ENCODE assay signal across 28 cellular contexts in the genomic region with DNA sequence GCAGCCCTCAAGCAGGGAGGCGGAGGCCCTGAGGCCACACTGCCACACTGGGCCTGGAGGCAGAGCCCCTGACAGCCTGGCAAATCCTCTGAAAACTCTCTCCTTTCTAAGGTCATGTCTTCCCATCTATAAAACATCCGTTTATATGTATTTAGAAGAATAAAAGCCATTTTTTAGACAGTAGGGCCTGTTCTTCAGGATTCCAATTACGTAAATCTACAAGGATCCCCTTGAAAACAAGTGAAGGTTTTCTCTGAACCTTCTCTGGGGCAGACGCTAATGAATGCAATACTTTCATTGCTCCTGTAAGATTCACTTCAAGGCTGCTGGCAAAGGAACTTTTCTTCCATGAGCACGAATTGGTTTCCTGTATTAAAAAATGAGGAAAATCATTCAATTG.
"Had no signal": no experiment of that assay in that cellular context is flagged by ENCODE, and none has a peak within 500 bp of the region (broad histone marks: within the 10 kb centered on the region; RNA-seq: fewer than 3 reads in every experiment).

No MANE protein-coding gene starts in this region.

- H3K27ac Mint-ChIP-seq: activated CD4-positive, alpha-beta memory T cell treated with anti-CD3 and anti-CD28 coated beads, Interleukin-2, amount 10 ng/mL, durations not matched to agents 7 days and 5 days; activated CD4-positive, alpha-beta T cell treated with anti-CD3 and anti-CD28 coated beads for 36 hours; activated CD4-positive, alpha-beta T cell treated with anti-CD3 and anti-CD28 coated beads, Interleukin-2, amount 10 ng/mL, durations not matched to agents 24 days and 14 days; activated naive CD4-positive, alpha-beta T cell treated with anti-CD3 and anti-CD28 coated beads, Interleukin-2, amount 10 ng/mL, durations not matched to agents 7 days and 5 days; activated naive CD4-positive, alpha-beta T cell treated with anti-CD3 and anti-CD28 coated beads, Interleukin-2, amount 50 U/mL, for 72 hours; activated naive CD8-positive, alpha-beta T cell treated with anti-CD3 and anti-CD28 coated beads, Interleukin-2, amount 10 ng/mL, durations not matched to agents 7 days and 5 days; activated T-cell treated with anti-CD3 and anti-CD28 coated beads, Interleukin-2, amount 50 U/mL, for 24 hours; dendritic cell treated with granulocyte-macrophage colony-stimulating factor and Interleukin-4, amounts not matched to agents 40 ng/mL and 50 ng/mL, for 4 days; endodermal cell had no signal

- H3K27me3 Mint-ChIP-seq: activated CD4-positive, alpha-beta memory T cell treated with anti-CD3 and anti-CD28 coated beads, Interleukin-2, amount 10 ng/mL, durations not matched to agents 7 days and 5 days; activated CD4-positive, alpha-beta T cell treated with anti-CD3 and anti-CD28 coated beads for 36 hours; activated CD4-positive, alpha-beta T cell treated with anti-CD3 and anti-CD28 coated beads, Interleukin-2, amount 10 ng/mL, durations not matched to agents 24 days and 14 days; activated naive CD4-positive, alpha-beta T cell treated with anti-CD3 and anti-CD28 coated beads, Interleukin-2, amount 10 ng/mL, durations not matched to agents 7 days and 5 days; activated naive CD8-positive, alpha-beta T cell treated with anti-CD3 and anti-CD28 coated beads, Interleukin-2, amount 10 ng/mL, durations not matched to agents 7 days and 5 days; activated T-cell treated with anti-CD3 and anti-CD28 coated beads, Interleukin-2, amount 50 U/mL, for 24 hours; central memory CD8-positive, alpha-beta T cell; dendritic cell treated with granulocyte-macrophage colony-stimulating factor and Interleukin-4, amounts not matched to agents 40 ng/mL and 50 ng/mL, for 4 days had no signal

- H3K9me3 Mint-ChIP-seq: activated CD4-positive, alpha-beta memory T cell treated with anti-CD3 and anti-CD28 coated beads, Interleukin-2, amount 10 ng/mL, durations not matched to agents 7 days and 5 days; activated CD4-positive, alpha-beta T cell treated with anti-CD3 and anti-CD28 coated beads, Interleukin-2, amount 10 ng/mL, durations not matched to agents 24 days and 14 days; activated naive CD4-positive, alpha-beta T cell treated with anti-CD3 and anti-CD28 coated beads, Interleukin-2, amount 10 ng/mL, durations not matched to agents 7 days and 5 days; activated naive CD4-positive, alpha-beta T cell treated with anti-CD3 and anti-CD28 coated beads, Interleukin-2, amount 50 U/mL, for 72 hours; activated naive CD8-positive, alpha-beta T cell treated with anti-CD3 and anti-CD28 coated beads, Interleukin-2, amount 10 ng/mL, durations not matched to agents 7 days and 5 days; activated T-cell treated with anti-CD3 and anti-CD28 coated beads, Interleukin-2, amount 50 U/mL, for 24 hours; activated T-cell treated with anti-CD3 and anti-CD28 coated beads, Interleukin-2, amount 50 U/mL, for 72 hours; central memory CD8-positive, alpha-beta T cell; dendritic cell treated with granulocyte-macrophage colony-stimulating factor and Interleukin-4, amounts not matched to agents 40 ng/mL and 50 ng/mL, for 4 days; endodermal cell had no signal

- H3K4me3 ChIP-seq: coronary artery, dorsolateral prefrontal cortex, esophagus muscularis mucosa, gastroesophageal sphincter had no signal

- DNase-seq: activated CD4-positive, alpha-beta memory T cell treated with anti-CD3 and anti-CD28 coated beads, Interleukin-2, amount 10 ng/mL, durations not matched to agents 7 days and 5 days; activated CD4-positive, alpha-beta T cell treated with anti-CD3 and anti-CD28 coated beads for 36 hours; activated CD4-positive, alpha-beta T cell treated with anti-CD3 and anti-CD28 coated beads, Interleukin-2, amount 10 ng/mL, durations not matched to agents 24 days and 14 days; activated CD4-positive, CD25-positive, alpha-beta regulatory T cell; activated CD4-positive, CD25-positive, alpha-beta regulatory T cell treated with anti-CD3 and anti-CD28 coated beads, Interleukin-2, amount 50 U/mL, for 72 hours; activated CD8-positive, alpha-beta memory T cell treated with anti-CD3 and anti-CD28 coated beads, Interleukin-2, amount 50 U/mL, for 48 hours; activated gamma-delta T cell; activated naive CD4-positive, alpha-beta T cell; activated naive CD4-positive, alpha-beta T cell treated with anti-CD3 and anti-CD28 coated beads, Interleukin-2, amount 10 ng/mL, durations not matched to agents 7 days and 5 days; activated naive CD8-positive, alpha-beta T cell treated with anti-CD3 and anti-CD28 coated beads, Interleukin-2, amount 10 ng/mL, durations not matched to agents 7 days and 5 days; activated T-cell treated with anti-CD3 and anti-CD28 coated beads for 4 hours; activated T-cell treated with anti-CD3 and anti-CD28 coated beads, Interleukin-2, amount 50 U/mL, for 24 hours; activated T-cell treated with anti-CD3 and anti-CD28 coated beads, Interleukin-2, amount 50 U/mL, for 72 hours; amniotic stem cell; anterior cingulate cortex; brain microvascular endothelial cell; dorsolateral prefrontal cortex; effector memory CD4-positive, alpha-beta T cell; endodermal cell; erythroblast; foreskin keratinocyte; T-helper 2 cell had no signal

- H3K27ac ChIP-seq: brain microvascular endothelial cell, coronary artery, foreskin keratinocyte had no signal

- H3K4me3 Mint-ChIP-seq: activated CD4-positive, alpha-beta memory T cell treated with anti-CD3 and anti-CD28 coated beads, Interleukin-2, amount 10 ng/mL, durations not matched to agents 7 days and 5 days; activated CD4-positive, alpha-beta T cell treated with anti-CD3 and anti-CD28 coated beads for 36 hours; activated CD4-positive, alpha-beta T cell treated with anti-CD3 and anti-CD28 coated beads, Interleukin-2, amount 10 ng/mL, durations not matched to agents 24 days and 14 days; activated naive CD4-positive, alpha-beta T cell treated with anti-CD3 and anti-CD28 coated beads, Interleukin-2, amount 10 ng/mL, durations not matched to agents 7 days and 5 days; activated naive CD8-positive, alpha-beta T cell treated with anti-CD3 and anti-CD28 coated beads, Interleukin-2, amount 10 ng/mL, durations not matched to agents 7 days and 5 days; activated T-cell treated with anti-CD3 and anti-CD28 coated beads, Interleukin-2, amount 50 U/mL, for 24 hours; activated T-cell treated with anti-CD3 and anti-CD28 coated beads, Interleukin-2, amount 50 U/mL, for 72 hours; central memory CD8-positive, alpha-beta T cell; dendritic cell treated with granulocyte-macrophage colony-stimulating factor and Interleukin-4, amounts not matched to agents 40 ng/mL and 50 ng/mL, for 4 days; endodermal cell had no signal

- H3K27me3 ChIP-seq: brain microvascular endothelial cell, dorsolateral prefrontal cortex, esophagus muscularis mucosa, foreskin keratinocyte, gastroesophageal sphincter had no signal

- H3K9me3 ChIP-seq: esophagus muscularis mucosa, gastroesophageal sphincter had no signal

- ATAC-seq: activated CD4-positive, alpha-beta T cell treated with anti-CD3 and anti-CD28 coated beads for 36 hours; activated naive CD4-positive, alpha-beta T cell treated with anti-CD3 and anti-CD28 coated beads, Interleukin-2, amount 50 U/mL, for 72 hours; activated T-cell treated with anti-CD3 and anti-CD28 coated beads, Interleukin-2, amount 50 U/mL, for 72 hours; foreskin keratinocyte; gastroesophageal sphincter had no signal

- H3K4me1 Mint-ChIP-seq: endodermal cell had no signal
